20 cellular contexts compared by ENCODE assay signal in genomic region chr20:1992359-1992758, GRCh38. TPM values are rescaled to one million over a fixed set of nuclear protein-coding genes. Genes with fewer than 3 reads are reported as not detected.
DNase-seq lines count a peak whose midpoint lies in the region; ATAC-seq lines count a peak whose summit lies in the region.
"Had no signal": no experiment of that assay in that cellular context is flagged by ENCODE, and none has a peak within 500 bp of the region (broad histone marks: within the 10 kb centered on the region; RNA-seq: fewer than 3 reads in every experiment).

No MANE protein-coding gene starts in this region.

- peak in 46 of 61 donors; percentile 3 to 93 (median 56) for DNase-seq in caudate nucleus (lab: John Stamatoyannopoulos, UW)
- DNase-seq in left kidney (ENCODE audit: low read depth, low spot score): peak; percentile 57
- peak in 29 of 56 donors; percentile 11 to 76 (median 51) for DNase-seq in nucleus accumbens (lab: John Stamatoyannopoulos, UW)
- DNase-seq in HuH-7.5 (ENCODE audit: low spot score): no peak
- DNase-seq in T-helper 17 cell: no peak
- no peak for DNase-seq in NAMALWA (ENCODE audit: low spot score)
- DNase-seq: ACHN; BE2C; C1 segment of cervical spinal cord; CD4-positive, CD25-positive, alpha-beta regulatory T cell; CD8-positive, alpha-beta memory T cell; COR-L47; DMS 273 treated with DMSO at 0.1 percent for 48 hours; DMS53; DND-41; EL; GM23248 had no signal

- H3K27ac ChIP-seq in caudate nucleus (ENCODE audit: low read depth, low read length): peak overlapping the region; percentile 44
- H3K27ac ChIP-seq: GM23248 had no signal

- no peak for ATAC-seq in T-helper 17 cell
- ATAC-seq: HCT116 had no signal

- H3K27ac Mint-ChIP-seq in T-helper 17 cell: no peak overlapping the region
- H3K27ac Mint-ChIP-seq: CD4-positive, CD25-positive, alpha-beta regulatory T cell; CD8-positive, alpha-beta memory T cell had no signal

- no peaks in the 10 kb centered on the region for H3K9me3 ChIP-seq in T-helper 17 cell (ENCODE audit: control insufficient read depth, low read length, poor library complexity, severe bottlenecking)
- H3K9me3 ChIP-seq: BE2C had no signal

- peaks cover 83% of the 10 kb centered on the region for H3K27me3 Mint-ChIP-seq in T-helper 17 cell

- peaks cover 15% of the 10 kb centered on the region for H3K4me1 Mint-ChIP-seq in T-helper 17 cell
- H3K4me1 Mint-ChIP-seq: CD4-positive, CD25-positive, alpha-beta regulatory T cell; CD8-positive, alpha-beta memory T cell; IgD-negative memory B cell had no signal

- no peak overlapping the region for H3K4me3 Mint-ChIP-seq in T-helper 17 cell
- H3K4me3 Mint-ChIP-seq: CD4-positive, CD25-positive, alpha-beta regulatory T cell; CD8-positive, alpha-beta memory T cell; IgD-negative memory B cell had no signal

- H3K36me3 Mint-ChIP-seq in T-helper 17 cell (ENCODE audit: low read depth): peaks cover 7% of the 10 kb centered on the region
- H3K36me3 Mint-ChIP-seq: CD4-positive, CD25-positive, alpha-beta regulatory T cell; CD8-positive, alpha-beta memory T cell; IgD-negative memory B cell had no signal

RNA-seq across cellular contexts. Expression of gene PDYN, which starts 1.5 kb away (rescaled TPM):
- not detected for total RNA-seq in T-helper 17 cell
- total RNA-seq: CD4-positive, CD25-positive, alpha-beta regulatory T cell; CD8-positive, alpha-beta memory T cell; G401; GM23248 had no signal

Comparison
In these comparisons a context has a peak if more than half of its experiments do, and no peak if none do; other contexts are left out.
1. DNase-seq: peak in caudate nucleus (46 of 61), left kidney (single experiment) and nucleus accumbens (29 of 56); none in HuH-7.5 (single experiment), T-helper 17 cell (0 of 3) and NAMALWA (single experiment).